Comparison of ENCODE assay signal across 1 cellular context in the genomic region with DNA sequence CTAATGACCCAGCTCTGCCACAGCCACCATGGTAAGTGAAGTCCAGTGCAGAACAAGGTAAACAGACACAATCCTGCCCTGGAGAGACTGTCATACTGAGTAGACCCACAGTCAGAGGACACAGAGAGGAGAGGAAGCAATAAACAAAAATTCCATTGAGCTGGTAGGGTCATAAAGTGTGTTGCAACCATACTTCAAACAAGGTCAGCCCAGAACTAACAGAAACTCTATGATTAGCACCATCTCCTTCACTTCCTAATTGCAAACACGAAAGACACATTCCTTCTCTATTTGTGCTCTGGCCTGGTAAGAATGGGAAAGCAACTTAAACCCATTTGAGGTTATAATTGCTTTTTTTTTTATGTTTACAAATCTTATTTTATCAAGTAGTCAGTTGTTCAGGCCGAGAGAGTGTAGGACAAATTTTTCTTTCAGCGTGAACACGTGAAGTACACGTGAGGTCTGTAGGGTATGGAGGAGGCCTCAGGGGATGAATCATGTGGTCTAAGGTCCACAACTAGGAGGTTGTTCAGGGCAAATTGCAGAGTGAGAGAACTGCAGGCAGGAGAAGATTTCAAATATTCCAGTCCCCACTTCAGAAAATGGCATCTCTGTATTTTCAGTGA.
TF ChIP-seq lines count a peak whose summit lies in the region.

No MANE protein-coding gene starts in this region.

TF ChIP-seq in HepG2, 621 proteins besides CTCF, POLR2A, EP300 and RAD21 (continued from another document and continues in another):
- TF ChIP-seq, protein P1, sequence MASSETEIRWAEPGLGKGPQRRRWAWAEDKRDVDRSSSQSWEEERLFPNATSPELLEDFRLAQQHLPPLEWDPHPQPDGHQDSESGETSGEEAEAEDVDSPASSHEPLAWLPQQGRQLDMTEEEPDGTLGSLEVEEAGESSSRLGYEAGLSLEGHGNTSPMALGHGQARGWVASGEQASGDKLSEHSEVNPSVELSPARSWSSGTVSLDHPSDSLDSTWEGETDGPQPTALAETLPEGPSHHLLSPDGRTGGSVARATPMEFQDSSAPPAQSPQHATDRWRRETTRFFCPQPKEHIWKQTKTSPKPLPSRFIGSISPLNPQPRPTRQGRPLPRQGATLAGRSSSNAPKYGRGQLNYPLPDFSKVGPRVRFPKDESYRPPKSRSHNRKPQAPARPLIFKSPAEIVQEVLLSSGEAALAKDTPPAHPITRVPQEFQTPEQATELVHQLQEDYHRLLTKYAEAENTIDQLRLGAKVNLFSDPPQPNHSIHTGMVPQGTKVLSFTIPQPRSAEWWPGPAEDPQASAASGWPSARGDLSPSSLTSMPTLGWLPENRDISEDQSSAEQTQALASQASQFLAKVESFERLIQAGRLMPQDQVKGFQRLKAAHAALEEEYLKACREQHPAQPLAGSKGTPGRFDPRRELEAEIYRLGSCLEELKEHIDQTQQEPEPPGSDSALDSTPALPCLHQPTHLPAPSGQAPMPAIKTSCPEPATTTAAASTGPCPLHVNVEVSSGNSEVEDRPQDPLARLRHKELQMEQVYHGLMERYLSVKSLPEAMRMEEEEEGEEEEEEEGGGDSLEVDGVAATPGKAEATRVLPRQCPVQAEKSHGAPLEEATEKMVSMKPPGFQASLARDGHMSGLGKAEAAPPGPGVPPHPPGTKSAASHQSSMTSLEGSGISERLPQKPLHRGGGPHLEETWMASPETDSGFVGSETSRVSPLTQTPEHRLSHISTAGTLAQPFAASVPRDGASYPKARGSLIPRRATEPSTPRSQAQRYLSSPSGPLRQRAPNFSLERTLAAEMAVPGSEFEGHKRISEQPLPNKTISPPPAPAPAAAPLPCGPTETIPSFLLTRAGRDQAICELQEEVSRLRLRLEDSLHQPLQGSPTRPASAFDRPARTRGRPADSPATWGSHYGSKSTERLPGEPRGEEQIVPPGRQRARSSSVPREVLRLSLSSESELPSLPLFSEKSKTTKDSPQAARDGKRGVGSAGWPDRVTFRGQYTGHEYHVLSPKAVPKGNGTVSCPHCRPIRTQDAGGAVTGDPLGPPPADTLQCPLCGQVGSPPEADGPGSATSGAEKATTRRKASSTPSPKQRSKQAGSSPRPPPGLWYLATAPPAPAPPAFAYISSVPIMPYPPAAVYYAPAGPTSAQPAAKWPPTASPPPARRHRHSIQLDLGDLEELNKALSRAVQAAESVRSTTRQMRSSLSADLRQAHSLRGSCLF (CRISPR knock-in tag; IDR thresholded peaks at IDR 0.05; ENCODE audit: borderline replicate concordance) = peak; percentile 72; the same call in 1 of the 2 replicates
- TF ChIP-seq KDM3A (CRISPR knock-in tag; IDR thresholded peaks at IDR 0.05; ENCODE audit: low read depth) = peak; percentile 82; the same call in 1 of the 2 replicates
- peak; percentile 87 for TF ChIP-seq HDAC1 (CRISPR knock-in tag; IDR thresholded peaks at IDR 0.05)
- TF ChIP-seq, protein P2, sequence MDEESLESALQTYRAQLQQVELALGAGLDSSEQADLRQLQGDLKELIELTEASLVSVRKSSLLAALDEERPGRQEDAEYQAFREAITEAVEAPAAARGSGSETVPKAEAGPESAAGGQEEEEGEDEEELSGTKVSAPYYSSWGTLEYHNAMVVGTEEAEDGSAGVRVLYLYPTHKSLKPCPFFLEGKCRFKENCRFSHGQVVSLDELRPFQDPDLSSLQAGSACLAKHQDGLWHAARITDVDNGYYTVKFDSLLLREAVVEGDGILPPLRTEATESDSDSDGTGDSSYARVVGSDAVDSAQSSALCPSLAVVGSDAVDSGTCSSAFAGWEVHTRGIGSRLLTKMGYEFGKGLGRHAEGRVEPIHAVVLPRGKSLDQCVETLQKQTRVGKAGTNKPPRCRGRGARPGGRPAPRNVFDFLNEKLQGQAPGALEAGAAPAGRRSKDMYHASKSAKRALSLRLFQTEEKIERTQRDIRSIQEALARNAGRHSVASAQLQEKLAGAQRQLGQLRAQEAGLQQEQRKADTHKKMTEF (CRISPR knock-in tag; IDR thresholded peaks at IDR 0.05) = peak; percentile 98
- no peak; the same call in 1 of the 2 replicates for TF ChIP-seq ZNF549 (CRISPR knock-in tag; IDR thresholded peaks at IDR 0.05)
- TF ChIP-seq ZMAT3 (CRISPR knock-in tag; conservative IDR thresholded peaks at IDR 0.05) = peak; percentile 86
- TF ChIP-seq, protein P3, sequence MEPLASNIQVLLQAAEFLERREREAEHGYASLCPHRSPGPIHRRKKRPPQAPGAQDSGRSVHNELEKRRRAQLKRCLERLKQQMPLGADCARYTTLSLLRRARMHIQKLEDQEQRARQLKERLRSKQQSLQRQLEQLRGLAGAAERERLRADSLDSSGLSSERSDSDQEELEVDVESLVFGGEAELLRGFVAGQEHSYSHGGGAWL (CRISPR knock-in tag; IDR thresholded peaks at IDR 0.05) = 0 out of 2 replicates have a peak, but pooled peaks have one; percentile 45
- TF ChIP-seq, protein P4, sequence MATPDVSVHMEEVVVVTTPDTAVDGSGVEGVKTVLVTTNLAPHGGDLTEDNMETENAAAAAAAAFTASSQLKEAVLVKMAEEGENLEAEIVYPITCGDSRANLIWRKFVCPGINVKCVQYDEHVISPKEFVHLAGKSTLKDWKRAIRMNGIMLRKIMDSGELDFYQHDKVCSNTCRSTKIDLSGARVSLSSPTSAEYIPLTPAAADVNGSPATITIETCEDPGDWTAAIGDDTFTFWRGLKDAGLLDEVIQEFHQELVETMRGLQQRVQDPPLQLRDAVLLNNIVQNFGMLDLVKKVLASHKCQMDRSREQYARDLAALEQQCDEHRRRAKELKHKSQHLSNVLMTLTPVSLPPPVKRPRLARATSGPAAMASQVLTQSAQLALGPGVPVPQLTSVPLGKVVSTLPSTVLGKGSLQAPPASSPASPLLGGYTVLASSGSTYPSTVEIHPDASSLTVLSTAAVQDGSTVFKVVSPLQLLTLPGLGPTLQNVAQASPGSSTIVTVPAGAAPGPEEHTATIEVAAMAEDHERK (CRISPR knock-in tag; IDR thresholded peaks at IDR 0.05; ENCODE audit: low read depth) = 0 out of 2 replicates have a peak, but pooled peaks have one; percentile 52
- peak; percentile 96; the same call in 1 of the 2 replicates for TF ChIP-seq MBD4 (IDR thresholded peaks at IDR 0.05; ENCODE audit: borderline replicate concordance, low read length)
- TF ChIP-seq, protein P5, sequence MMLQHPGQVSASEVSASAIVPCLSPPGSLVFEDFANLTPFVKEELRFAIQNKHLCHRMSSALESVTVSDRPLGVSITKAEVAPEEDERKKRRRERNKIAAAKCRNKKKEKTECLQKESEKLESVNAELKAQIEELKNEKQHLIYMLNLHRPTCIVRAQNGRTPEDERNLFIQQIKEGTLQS (CRISPR knock-in tag; IDR thresholded peaks at IDR 0.05) = peak; percentile 87
- TF ChIP-seq HMG20B (CRISPR knock-in tag; conservative IDR thresholded peaks at IDR 0.05) = peak; percentile 90
- no peak for TF ChIP-seq THYN1 (CRISPR knock-in tag; IDR thresholded peaks at IDR 0.05; ENCODE audit: borderline replicate concordance, low read depth)
- TF ChIP-seq, protein P6, sequence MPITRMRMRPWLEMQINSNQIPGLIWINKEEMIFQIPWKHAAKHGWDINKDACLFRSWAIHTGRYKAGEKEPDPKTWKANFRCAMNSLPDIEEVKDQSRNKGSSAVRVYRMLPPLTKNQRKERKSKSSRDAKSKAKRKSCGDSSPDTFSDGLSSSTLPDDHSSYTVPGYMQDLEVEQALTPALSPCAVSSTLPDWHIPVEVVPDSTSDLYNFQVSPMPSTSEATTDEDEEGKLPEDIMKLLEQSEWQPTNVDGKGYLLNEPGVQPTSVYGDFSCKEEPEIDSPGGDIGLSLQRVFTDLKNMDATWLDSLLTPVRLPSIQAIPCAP (CRISPR knock-in tag; IDR thresholded peaks at IDR 0.05; ENCODE audit: low read depth) = no peak
- no peak for TF ChIP-seq HIVEP1 (CRISPR knock-in tag; IDR thresholded peaks at IDR 0.05)
- no peak for TF ChIP-seq TMF1 (CRISPR knock-in tag; IDR thresholded peaks at IDR 0.05; ENCODE audit: low read depth)
- TF ChIP-seq, protein P7, sequence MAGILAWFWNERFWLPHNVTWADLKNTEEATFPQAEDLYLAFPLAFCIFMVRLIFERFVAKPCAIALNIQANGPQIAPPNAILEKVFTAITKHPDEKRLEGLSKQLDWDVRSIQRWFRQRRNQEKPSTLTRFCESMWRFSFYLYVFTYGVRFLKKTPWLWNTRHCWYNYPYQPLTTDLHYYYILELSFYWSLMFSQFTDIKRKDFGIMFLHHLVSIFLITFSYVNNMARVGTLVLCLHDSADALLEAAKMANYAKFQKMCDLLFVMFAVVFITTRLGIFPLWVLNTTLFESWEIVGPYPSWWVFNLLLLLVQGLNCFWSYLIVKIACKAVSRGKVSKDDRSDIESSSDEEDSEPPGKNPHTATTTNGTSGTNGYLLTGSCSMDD (CRISPR knock-in tag; IDR thresholded peaks at IDR 0.05) = no peak
- TF ChIP-seq, protein P8, sequence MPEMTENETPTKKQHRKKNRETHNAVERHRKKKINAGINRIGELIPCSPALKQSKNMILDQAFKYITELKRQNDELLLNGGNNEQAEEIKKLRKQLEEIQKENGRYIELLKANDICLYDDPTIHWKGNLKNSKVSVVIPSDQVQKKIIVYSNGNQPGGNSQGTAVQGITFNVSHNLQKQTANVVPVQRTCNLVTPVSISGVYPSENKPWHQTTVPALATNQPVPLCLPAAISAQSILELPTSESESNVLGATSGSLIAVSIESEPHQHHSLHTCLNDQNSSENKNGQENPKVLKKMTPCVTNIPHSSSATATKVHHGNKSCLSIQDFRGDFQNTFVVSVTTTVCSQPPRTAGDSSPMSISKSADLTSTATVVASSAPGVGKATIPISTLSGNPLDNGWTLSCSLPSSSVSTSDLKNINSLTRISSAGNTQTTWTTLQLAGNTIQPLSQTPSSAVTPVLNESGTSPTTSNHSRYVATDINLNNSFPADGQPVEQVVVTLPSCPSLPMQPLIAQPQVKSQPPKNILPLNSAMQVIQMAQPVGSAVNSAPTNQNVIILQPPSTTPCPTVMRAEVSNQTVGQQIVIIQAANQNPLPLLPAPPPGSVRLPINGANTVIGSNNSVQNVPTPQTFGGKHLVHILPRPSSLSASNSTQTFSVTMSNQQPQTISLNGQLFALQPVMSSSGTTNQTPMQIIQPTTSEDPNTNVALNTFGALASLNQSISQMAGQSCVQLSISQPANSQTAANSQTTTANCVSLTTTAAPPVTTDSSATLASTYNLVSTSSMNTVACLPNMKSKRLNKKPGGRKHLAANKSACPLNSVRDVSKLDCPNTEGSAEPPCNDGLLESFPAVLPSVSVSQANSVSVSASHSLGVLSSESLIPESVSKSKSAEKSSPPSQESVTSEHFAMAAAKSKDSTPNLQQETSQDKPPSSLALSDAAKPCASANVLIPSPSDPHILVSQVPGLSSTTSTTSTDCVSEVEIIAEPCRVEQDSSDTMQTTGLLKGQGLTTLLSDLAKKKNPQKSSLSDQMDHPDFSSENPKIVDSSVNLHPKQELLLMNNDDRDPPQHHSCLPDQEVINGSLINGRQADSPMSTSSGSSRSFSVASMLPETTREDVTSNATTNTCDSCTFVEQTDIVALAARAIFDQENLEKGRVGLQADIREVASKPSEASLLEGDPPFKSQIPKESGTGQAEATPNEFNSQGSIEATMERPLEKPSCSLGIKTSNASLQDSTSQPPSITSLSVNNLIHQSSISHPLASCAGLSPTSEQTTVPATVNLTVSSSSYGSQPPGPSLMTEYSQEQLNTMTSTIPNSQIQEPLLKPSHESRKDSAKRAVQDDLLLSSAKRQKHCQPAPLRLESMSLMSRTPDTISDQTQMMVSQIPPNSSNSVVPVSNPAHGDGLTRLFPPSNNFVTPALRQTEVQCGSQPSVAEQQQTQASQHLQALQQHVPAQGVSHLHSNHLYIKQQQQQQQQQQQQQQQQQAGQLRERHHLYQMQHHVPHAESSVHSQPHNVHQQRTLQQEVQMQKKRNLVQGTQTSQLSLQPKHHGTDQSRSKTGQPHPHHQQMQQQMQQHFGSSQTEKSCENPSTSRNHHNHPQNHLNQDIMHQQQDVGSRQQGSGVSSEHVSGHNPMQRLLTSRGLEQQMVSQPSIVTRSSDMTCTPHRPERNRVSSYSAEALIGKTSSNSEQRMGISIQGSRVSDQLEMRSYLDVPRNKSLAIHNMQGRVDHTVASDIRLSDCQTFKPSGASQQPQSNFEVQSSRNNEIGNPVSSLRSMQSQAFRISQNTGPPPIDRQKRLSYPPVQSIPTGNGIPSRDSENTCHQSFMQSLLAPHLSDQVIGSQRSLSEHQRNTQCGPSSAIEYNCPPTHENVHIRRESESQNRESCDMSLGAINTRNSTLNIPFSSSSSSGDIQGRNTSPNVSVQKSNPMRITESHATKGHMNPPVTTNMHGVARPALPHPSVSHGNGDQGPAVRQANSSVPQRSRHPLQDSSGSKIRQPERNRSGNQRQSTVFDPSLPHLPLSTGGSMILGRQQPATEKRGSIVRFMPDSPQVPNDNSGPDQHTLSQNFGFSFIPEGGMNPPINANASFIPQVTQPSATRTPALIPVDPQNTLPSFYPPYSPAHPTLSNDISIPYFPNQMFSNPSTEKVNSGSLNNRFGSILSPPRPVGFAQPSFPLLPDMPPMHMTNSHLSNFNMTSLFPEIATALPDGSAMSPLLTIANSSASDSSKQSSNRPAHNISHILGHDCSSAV (CRISPR knock-in tag; IDR thresholded peaks at IDR 0.05; ENCODE audit: borderline replicate concordance) = no peak
- no peak for TF ChIP-seq ZNF724P (CRISPR knock-in tag; IDR thresholded peaks at IDR 0.05; ENCODE audit: borderline replicate concordance)
- TF ChIP-seq POGZ (CRISPR knock-in tag; IDR thresholded peaks at IDR 0.05) = peak; percentile 93
- peak; percentile 100 for TF ChIP-seq ASH2L (IDR thresholded peaks at IDR 0.05; ENCODE audit: insufficient read length, low read depth, low read length)
- no peak; the same call in 1 of the 2 replicates for TF ChIP-seq ZNF33A (CRISPR knock-in tag; IDR thresholded peaks at IDR 0.05; ENCODE audit: borderline replicate concordance)
- 0 out of 2 replicates have a peak, but pooled peaks have one; percentile 53 for TF ChIP-seq LCORL (IDR thresholded peaks at IDR 0.05)
- TF ChIP-seq LCORL (CRISPR knock-in tag; IDR thresholded peaks at IDR 0.05) = peak; percentile 95
- peak; percentile 74; the same call in 1 of the 2 replicates for TF ChIP-seq ZNF562 (CRISPR knock-in tag; IDR thresholded peaks at IDR 0.05; ENCODE audit: borderline replicate concordance)
- TF ChIP-seq, protein P9, sequence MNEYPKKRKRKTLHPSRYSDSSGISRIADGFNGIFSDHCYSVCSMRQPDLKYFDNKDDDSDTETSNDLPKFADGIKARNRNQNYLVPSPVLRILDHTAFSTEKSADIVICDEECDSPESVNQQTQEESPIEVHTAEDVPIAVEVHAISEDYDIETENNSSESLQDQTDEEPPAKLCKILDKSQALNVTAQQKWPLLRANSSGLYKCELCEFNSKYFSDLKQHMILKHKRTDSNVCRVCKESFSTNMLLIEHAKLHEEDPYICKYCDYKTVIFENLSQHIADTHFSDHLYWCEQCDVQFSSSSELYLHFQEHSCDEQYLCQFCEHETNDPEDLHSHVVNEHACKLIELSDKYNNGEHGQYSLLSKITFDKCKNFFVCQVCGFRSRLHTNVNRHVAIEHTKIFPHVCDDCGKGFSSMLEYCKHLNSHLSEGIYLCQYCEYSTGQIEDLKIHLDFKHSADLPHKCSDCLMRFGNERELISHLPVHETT (CRISPR knock-in tag; conservative IDR thresholded peaks at IDR 0.05) = peak; percentile 25; the same call in 1 of the 2 replicates
- TF ChIP-seq ZNF20 (CRISPR knock-in tag; IDR thresholded peaks at IDR 0.05) = no peak
- no peak for TF ChIP-seq CHD2 (IDR thresholded peaks at IDR 0.05; ENCODE audit: low read depth, low read length)
- peak; percentile 99 for TF ChIP-seq ZNF644 (CRISPR knock-in tag; IDR thresholded peaks at IDR 0.05; ENCODE audit: low read depth)
- TF ChIP-seq ZNF572 (CRISPR knock-in tag; IDR thresholded peaks at IDR 0.05) = no peak
- peak; percentile 94 for TF ChIP-seq KLF6 (CRISPR knock-in tag; IDR thresholded peaks at IDR 0.05)
- no peak for TF ChIP-seq PAX8 (CRISPR knock-in tag; IDR thresholded peaks at IDR 0.05; ENCODE audit: borderline replicate concordance)
